Comparison of ENCODE assay signal across 1 cellular context in the genomic region with DNA sequence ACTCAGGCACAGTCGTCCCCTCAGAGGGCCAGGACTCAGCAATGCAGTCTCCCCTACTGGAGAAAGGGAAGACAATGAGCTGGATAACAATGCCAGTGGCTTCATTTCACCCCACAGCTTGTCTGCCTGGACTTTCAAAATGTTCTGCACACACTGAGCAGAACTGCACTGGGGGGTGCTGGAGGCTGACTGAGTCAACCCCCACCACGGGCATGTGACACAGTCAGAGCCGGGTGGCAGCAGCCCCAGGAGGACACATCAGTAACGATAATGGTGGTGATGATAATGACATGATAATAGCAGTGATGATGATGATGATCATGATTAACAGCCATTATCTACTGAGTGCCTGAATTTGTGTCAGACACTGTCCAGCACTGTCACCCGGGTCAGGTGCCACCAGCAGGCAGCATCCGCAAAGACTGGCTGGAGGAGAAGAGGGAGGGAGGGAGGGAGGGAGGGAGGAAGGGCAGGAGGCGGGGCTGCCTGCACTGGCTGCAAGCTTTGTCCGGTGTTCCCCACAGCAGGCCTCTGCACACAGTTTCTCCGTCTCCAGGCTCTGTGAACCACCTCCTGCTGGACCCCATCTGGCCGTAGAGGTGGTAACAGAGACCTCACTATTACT.
TF ChIP-seq lines count a peak whose summit lies in the region.

No MANE protein-coding gene starts in this region.

TF ChIP-seq in SK-N-SH, 30 proteins besides CTCF, POLR2A, EP300 and RAD21 (continued from another document):
- TF ChIP-seq, protein P1, sequence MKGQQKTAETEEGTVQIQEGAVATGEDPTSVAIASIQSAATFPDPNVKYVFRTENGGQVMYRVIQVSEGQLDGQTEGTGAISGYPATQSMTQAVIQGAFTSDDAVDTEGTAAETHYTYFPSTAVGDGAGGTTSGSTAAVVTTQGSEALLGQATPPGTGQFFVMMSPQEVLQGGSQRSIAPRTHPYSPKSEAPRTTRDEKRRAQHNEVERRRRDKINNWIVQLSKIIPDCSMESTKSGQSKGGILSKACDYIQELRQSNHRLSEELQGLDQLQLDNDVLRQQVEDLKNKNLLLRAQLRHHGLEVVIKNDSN (IDR thresholded peaks at IDR 0.05; ENCODE audit: borderline replicate concordance, low read depth), result no peak
